32 cellular contexts compared by ENCODE assay signal in genomic region chr4:56746639-56747038, GRCh38.
"Had no signal": no experiment of that assay in that cellular context is flagged by ENCODE, and none has a peak within 500 bp of the region (broad histone marks: within the 10 kb centered on the region; RNA-seq: fewer than 3 reads in every experiment).

No MANE protein-coding gene starts in this region.

- H3K4me3 Mint-ChIP-seq: activated B cell treated with CpG ODN at 0.5 μM for 24 hours; activated CD8-positive, alpha-beta memory T cell treated with anti-CD3 and anti-CD28 coated beads, Interleukin-2, amount 10 ng/mL, durations not matched to agents 7 days and 5 days; activated CD8-positive, alpha-beta T cell treated with anti-CD3 and anti-CD28 coated beads, Interleukin-2, amount 10 ng/mL, durations not matched to agents 7 days and 5 days; activated naive CD4-positive, alpha-beta T cell treated with anti-CD3 and anti-CD28 coated beads, Interleukin-2, amount 10 ng/mL, durations not matched to agents 7 days and 5 days; activated naive CD8-positive, alpha-beta T cell treated with anti-CD3 and anti-CD28 coated beads, Interleukin-2, amount 10 ng/mL, durations not matched to agents 7 days and 5 days; brain; endodermal cell; T-helper 17 cell; T-helper 2 cell treated with Interferon-gamma antibody and Interleukin-4, amounts not matched to agents 5 μg/mL and 100 μg/mL, for 36 hours had no signal

- H3K36me3 ChIP-seq: ascending aorta, breast epithelium, cardiac muscle cell, colonic mucosa, gastrocnemius medialis, heart left ventricle, WERI-Rb-1 had no signal

- DNase-seq: activated B cell treated with CpG ODN at 0.5 μM for 24 hours; activated CD4-positive, alpha-beta T cell treated with anti-CD3 and anti-CD28 coated beads for 48 hours; activated CD4-positive, alpha-beta T cell treated with anti-CD3 and anti-CD28 coated beads, Interleukin-2, amount 50 U/mL, for 1 hour; activated CD4-positive, alpha-beta T cell treated with anti-CD3 and anti-CD28 coated beads, Interleukin-2, amount 50 U/mL, for 48 hours; activated CD8-positive, alpha-beta memory T cell treated with anti-CD3 and anti-CD28 coated beads, Interleukin-2, amount 10 ng/mL, durations not matched to agents 7 days and 5 days; activated CD8-positive, alpha-beta memory T cell treated with anti-CD3 and anti-CD28 coated beads, Interleukin-2, amount 50 U/mL, for 4 hours; activated CD8-positive, alpha-beta T cell treated with anti-CD3 and anti-CD28 coated beads, Interleukin-2, amount 10 ng/mL, durations not matched to agents 7 days and 5 days; activated gamma-delta T cell; activated naive CD4-positive, alpha-beta T cell; activated naive CD4-positive, alpha-beta T cell treated with anti-CD3 and anti-CD28 coated beads, Interleukin-2, amount 10 ng/mL, durations not matched to agents 7 days and 5 days; activated naive CD8-positive, alpha-beta T cell treated with anti-CD3 and anti-CD28 coated beads, Interleukin-2, amount 10 ng/mL, durations not matched to agents 7 days and 5 days; activated T-cell treated with anti-CD3 and anti-CD28 coated beads, Interleukin-2, amount 50 U/mL, for 1 hour; activated T-cell treated with anti-CD3 and anti-CD28 coated beads, Interleukin-2, amount 50 U/mL, for 48 hours; central memory CD4-positive, alpha-beta T cell; cerebellar nuclear complex; colonic mucosa; effector memory CD4-positive, alpha-beta T cell; endodermal cell; foreskin fibroblast; gastrocnemius medialis; glutamatergic neuron; heart left ventricle; T-helper 1 cell; T-helper 17 cell; T1000; WERI-Rb-1 had no signal

- H3K36me3 Mint-ChIP-seq: activated naive CD8-positive, alpha-beta T cell treated with anti-CD3 and anti-CD28 coated beads, Interleukin-2, amount 10 ng/mL, durations not matched to agents 7 days and 5 days; brain had no signal

- H3K4me1 Mint-ChIP-seq: brain, endodermal cell had no signal

- H3K27ac ChIP-seq: ascending aorta, breast epithelium, cardiac muscle cell, colonic mucosa, gastrocnemius medialis, heart left ventricle, WERI-Rb-1 had no signal

- H3K4me1 ChIP-seq: ascending aorta, breast epithelium, gastrocnemius medialis, heart left ventricle had no signal

- H3K27me3 Mint-ChIP-seq: activated B cell treated with CpG ODN at 0.5 μM for 24 hours; activated CD8-positive, alpha-beta memory T cell treated with anti-CD3 and anti-CD28 coated beads, Interleukin-2, amount 10 ng/mL, durations not matched to agents 7 days and 5 days; T-helper 17 cell had no signal

- H3K27me3 ChIP-seq: ascending aorta, breast epithelium, cardiac muscle cell, colonic mucosa, gastrocnemius medialis, heart left ventricle had no signal

- H3K4me3 ChIP-seq: ascending aorta, breast epithelium, cardiac muscle cell, colonic mucosa, gastrocnemius medialis, heart left ventricle had no signal

- H3K27ac Mint-ChIP-seq: activated B cell treated with CpG ODN at 0.5 μM for 24 hours; activated CD8-positive, alpha-beta memory T cell treated with anti-CD3 and anti-CD28 coated beads, Interleukin-2, amount 10 ng/mL, durations not matched to agents 7 days and 5 days; activated CD8-positive, alpha-beta T cell treated with anti-CD3 and anti-CD28 coated beads, Interleukin-2, amount 10 ng/mL, durations not matched to agents 7 days and 5 days; activated naive CD4-positive, alpha-beta T cell treated with anti-CD3 and anti-CD28 coated beads, Interleukin-2, amount 10 ng/mL, durations not matched to agents 7 days and 5 days; activated naive CD4-positive, alpha-beta T cell treated with anti-CD3 and anti-CD28 coated beads, Interleukin-2, amount 50 U/mL, for 72 hours; activated naive CD8-positive, alpha-beta T cell treated with anti-CD3 and anti-CD28 coated beads, Interleukin-2, amount 10 ng/mL, durations not matched to agents 7 days and 5 days; brain; endodermal cell; T-helper 17 cell; T-helper 2 cell treated with Interferon-gamma antibody and Interleukin-4, amounts not matched to agents 5 μg/mL and 100 μg/mL, for 36 hours had no signal

- H3K9me3 ChIP-seq: ascending aorta, colonic mucosa, gastrocnemius medialis had no signal

- H3K9me3 Mint-ChIP-seq: endodermal cell had no signal
